In the genomic region with DNA sequence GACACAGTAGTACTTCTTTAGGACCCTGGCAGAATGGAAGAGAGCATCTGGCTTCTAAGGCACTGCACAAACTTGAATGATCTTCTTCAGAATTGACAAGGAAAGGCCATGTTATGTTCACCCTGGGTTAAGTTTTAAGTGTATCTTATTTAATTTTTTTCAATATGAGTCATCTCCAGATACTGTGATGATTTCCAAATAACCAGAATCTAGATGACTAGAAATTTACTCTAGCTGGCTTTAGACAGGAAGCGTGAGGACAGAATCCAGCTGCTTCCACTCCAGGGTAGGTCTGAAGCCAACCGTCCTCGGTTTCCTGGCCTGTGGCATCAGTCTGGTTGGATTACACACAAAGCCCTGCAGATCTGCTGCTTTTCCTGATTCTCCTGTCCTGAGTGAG, we compare ENCODE assay signal across 8 cellular contexts.
DNase-seq lines count a peak whose midpoint lies in the region; ATAC-seq and TF ChIP-seq lines count a peak whose summit lies in the region.
"Not testable (repeated sequence)": the region's sequence is repeated elsewhere in the genome, so short reads cannot be mapped to it uniquely, and the experiment has no call there.

No MANE protein-coding gene starts in this region.

- H3K27ac ChIP-seq in IMR-90 (ENCODE audit: insufficient read depth, low read length), result peak overlapping the region; percentile 99

- H3K27me3 Mint-ChIP-seq in activated T-cell treated with anti-CD3 and anti-CD28 coated beads, Interleukin-2, amount 50 U/mL, for 4 hours (ENCODE audit: low read depth); activated naive CD8-positive, alpha-beta T cell treated with anti-CD3 and anti-CD28 coated beads, Interleukin-2, amount 50 U/mL, for 24 hours; stimulated activated naive CD8-positive, alpha-beta T cell treated with anti-CD3 and anti-CD28 coated beads, Interleukin-15, amount 100 ng/mL, for 72 hours: not testable (repeated sequence)

- TF ChIP-seq POLR2A in IMR-90 (IDR thresholded peaks at IDR 0.05; ENCODE audit: low read depth, low read length), result not testable (repeated sequence)

- H4K20me1 ChIP-seq in IMR-90 (ENCODE audit: insufficient read depth, low read length), result peaks cover 25% of the 10 kb centered on the region; the same call in 1 of the 2 replicates

- H2AK5ac ChIP-seq in IMR-90 (ENCODE audit: low read depth, low read length), result peak overlapping the region; percentile 64

- H3K4me3 ChIP-seq in AG10803 (ENCODE audit: low read length), result peak overlapping the region; percentile 33; the same call in 1 of the 2 replicates
- H3K4me3 ChIP-seq in IMR-90 (ENCODE audit: insufficient read depth, low read depth, low read length), result peak overlapping the region; percentile 56

- peak overlapping the region; percentile 74 for H3K9ac ChIP-seq in IMR-90 (ENCODE audit: low read depth, low read length)

- not testable (repeated sequence) for H3K9me1 ChIP-seq in IMR-90 (ENCODE audit: insufficient read depth, low read length)

- dilution Hi-C loops in IMR-90 (cut with HindIII; ENCODE audit: low sequenced_read_pairs, unreplicated experiment), result not testable (repeated sequence)

- H2AK9ac ChIP-seq in IMR-90 (replicated peaks; ENCODE audit: low read depth, low read length, poor library complexity), result not testable (repeated sequence)

- peaks cover 18% of the 10 kb centered on the region for H3K4me1 ChIP-seq in IMR-90 (ENCODE audit: control insufficient read depth, insufficient read depth, low read length)

- H2BK20ac ChIP-seq in IMR-90 (ENCODE audit: low read depth, low read length), result peak overlapping the region; percentile 80; the same call in 1 of the 2 replicates

- peak overlapping the region; percentile 96 for H4K5ac ChIP-seq in IMR-90 (ENCODE audit: low read depth, low read length)

- H3K14ac ChIP-seq in IMR-90 (replicated peaks; ENCODE audit: low read depth, low read length), result peak overlapping the region; percentile 89

- H3K4ac ChIP-seq in IMR-90 (ENCODE audit: low read depth, low read length), result peak overlapping the region; percentile 61; the same call in 1 of the 2 replicates

- peak overlapping the region; percentile 92 for H3K18ac ChIP-seq in IMR-90 (ENCODE audit: low read depth, low read length)

- H2BK120ac ChIP-seq in IMR-90 (ENCODE audit: low read depth, low read length), result peak overlapping the region; percentile 88

- not testable (repeated sequence) for H2AFZ ChIP-seq in IMR-90 (replicated peaks; ENCODE audit: low read length, poor library complexity)

- in situ Hi-C loops in IMR-90 (cut with MboI; ENCODE audit: low sequenced_read_pairs), result loop anchor here (25.0 kb wide), 1 partner anchor 171 kb away; no protein-coding TSS in a partner anchor

- not testable (repeated sequence) for BruUV-seq in IMR-90 (replicated peaks; lab: Mats Ljungman, UMichigan)

- peak overlapping the region; percentile 77 to 94; a peak in 3 of 4 replicates for H4K8ac ChIP-seq in IMR-90 (ENCODE audit: low read depth in 2 of 2, low read length in 2 of 2)

- not testable (repeated sequence) for DNase-seq in AG10803 (ENCODE audit: low read depth); IMR-90; activated T-cell treated with anti-CD3 and anti-CD28 coated beads, Interleukin-2, amount 50 U/mL, for 4 hours; activated naive CD8-positive, alpha-beta T cell treated with anti-CD3 and anti-CD28 coated beads, Interleukin-2, amount 50 U/mL, for 24 hours; Right ventricle myocardium superior; omental fat pad (ENCODE audit: low spot score); stimulated activated naive CD8-positive, alpha-beta T cell treated with anti-CD3 and anti-CD28 coated beads, Interleukin-15, amount 100 ng/mL, for 72 hours

- peak; percentile 42 for ATAC-seq in IMR-90 (ENCODE audit: low read depth)
- peak; percentile 37 to 39 for ATAC-seq in activated CD4-positive, CD25-positive, alpha-beta regulatory T cell treated with anti-CD3 and anti-CD28 coated beads, Interleukin-2, amount 50 U/mL, for 24 hours
- peak; percentile 32 to 39 for ATAC-seq in activated T-cell treated with anti-CD3 and anti-CD28 coated beads, Interleukin-2, amount 50 U/mL, for 4 hours
- ATAC-seq in activated naive CD8-positive, alpha-beta T cell treated with anti-CD3 and anti-CD28 coated beads, Interleukin-2, amount 50 U/mL, for 24 hours, result peak; percentile 42
- peak; percentile 26 for ATAC-seq in Right ventricle myocardium superior (ENCODE audit: poor library complexity)
- ATAC-seq in omental fat pad (ENCODE audit: low FRiP score), result peak; percentile 30
- peak; percentile 70 for ATAC-seq in stimulated activated naive CD8-positive, alpha-beta T cell treated with anti-CD3 and anti-CD28 coated beads, Interleukin-15, amount 100 ng/mL, for 72 hours

- H2BK15ac ChIP-seq in IMR-90 (ENCODE audit: low read depth, low read length), result not testable (repeated sequence)

- not testable (repeated sequence) for H3K56ac ChIP-seq in IMR-90 (ENCODE audit: extremely low read depth, insufficient read depth, low read length)

- H3K4me1 Mint-ChIP-seq in activated T-cell treated with anti-CD3 and anti-CD28 coated beads, Interleukin-2, amount 50 U/mL, for 4 hours (ENCODE audit: low read depth), result peaks cover 20% of the 10 kb centered on the region
- H3K4me1 Mint-ChIP-seq in activated naive CD8-positive, alpha-beta T cell treated with anti-CD3 and anti-CD28 coated beads, Interleukin-2, amount 50 U/mL, for 24 hours, result peaks cover 21% of the 10 kb centered on the region
- not testable (repeated sequence) for H3K4me1 Mint-ChIP-seq in stimulated activated naive CD8-positive, alpha-beta T cell treated with anti-CD3 and anti-CD28 coated beads, Interleukin-15, amount 100 ng/mL, for 72 hours

- H3K27me3 ChIP-seq in IMR-90 (ENCODE audit: control insufficient read depth, insufficient read depth, low read length), result not testable (repeated sequence)

- POLR2A ChIA-PET in IMR-90 (lab: Charles Lee; ENCODE audit: unreplicated experiment), result not testable (repeated sequence)

- not testable (repeated sequence) for TF ChIP-seq CTCF in AG10803 (conservative IDR thresholded peaks at IDR 0.05; ENCODE audit: low read length); IMR-90 (conservative IDR thresholded peaks at IDR 0.05; ENCODE audit: low read depth, low read length); omental fat pad (IDR thresholded peaks at IDR 0.05)

- H3K23ac ChIP-seq in IMR-90 (ENCODE audit: low read depth, low read length), result 0 out of 2 replicates have a peak overlapping the region, but pooled peaks have one; percentile 78

- H3K36me3 ChIP-seq in IMR-90 (ENCODE audit: control insufficient read depth, insufficient read depth, low read length), result peaks cover 12% of the 10 kb centered on the region

- peak overlapping the region; percentile 93 for H2BK5ac ChIP-seq in IMR-90 (ENCODE audit: low read depth, low read length, poor library complexity, severe bottlenecking)

- CTCF ChIA-PET in IMR-90 (lab: Yijun Ruan, JAX), result not testable (repeated sequence)

- H3K36me3 Mint-ChIP-seq in activated T-cell treated with anti-CD3 and anti-CD28 coated beads, Interleukin-2, amount 50 U/mL, for 4 hours (ENCODE audit: insufficient read depth); activated naive CD8-positive, alpha-beta T cell treated with anti-CD3 and anti-CD28 coated beads, Interleukin-2, amount 50 U/mL, for 24 hours (ENCODE audit: low read depth): not testable (repeated sequence)

- not testable (repeated sequence) for TF ChIP-seq RAD21 in IMR-90 (IDR thresholded peaks at IDR 0.05; ENCODE audit: low read length)

- H4K91ac ChIP-seq in IMR-90 (ENCODE audit: insufficient read depth, low read depth, low read length), result peak overlapping the region; percentile 84

- no CpG with 5 or more reads among the region's 3 CpGs for WGBS in IMR-90 (ENCODE audit: extremely low coverage in 2 of 2, insufficient read length in 1 of 2), 2 experiments

- H3K4me2 ChIP-seq in IMR-90 (ENCODE audit: low read depth, low read length), result peak overlapping the region; percentile 98

- intact Hi-C loops in IMR-90 (cut with micrococcal nuclease), result loop anchor here (10.0 kb wide), 1 partner anchor 174 kb away; no protein-coding TSS in a partner anchor
- intact Hi-C loops in Right ventricle myocardium superior (cut with DNase I), result not testable (repeated sequence)

- H3K4me3 Mint-ChIP-seq in activated T-cell treated with anti-CD3 and anti-CD28 coated beads, Interleukin-2, amount 50 U/mL, for 4 hours, result peak overlapping the region; percentile 82
- H3K4me3 Mint-ChIP-seq in activated naive CD8-positive, alpha-beta T cell treated with anti-CD3 and anti-CD28 coated beads, Interleukin-2, amount 50 U/mL, for 24 hours; stimulated activated naive CD8-positive, alpha-beta T cell treated with anti-CD3 and anti-CD28 coated beads, Interleukin-15, amount 100 ng/mL, for 72 hours: not testable (repeated sequence)

- not testable (repeated sequence) for H3K9me3 Mint-ChIP-seq in activated T-cell treated with anti-CD3 and anti-CD28 coated beads, Interleukin-2, amount 50 U/mL, for 4 hours; activated naive CD8-positive, alpha-beta T cell treated with anti-CD3 and anti-CD28 coated beads, Interleukin-2, amount 50 U/mL, for 24 hours; stimulated activated naive CD8-positive, alpha-beta T cell treated with anti-CD3 and anti-CD28 coated beads, Interleukin-15, amount 100 ng/mL, for 72 hours

- H3K79me1 ChIP-seq in IMR-90 (ENCODE audit: low read depth in 1 of 2, low read length in 2 of 2), result not testable (repeated sequence)

- H3K27ac Mint-ChIP-seq in activated naive CD8-positive, alpha-beta T cell treated with anti-CD3 and anti-CD28 coated beads, Interleukin-2, amount 50 U/mL, for 24 hours; stimulated activated naive CD8-positive, alpha-beta T cell treated with anti-CD3 and anti-CD28 coated beads, Interleukin-15, amount 100 ng/mL, for 72 hours: not testable (repeated sequence)

- not testable (repeated sequence) for H3K9me3 ChIP-seq in IMR-90 (ENCODE audit: control insufficient read depth, insufficient read depth, low read length)
